ENCODE assay signal across 10 cellular contexts in the genomic region with DNA sequence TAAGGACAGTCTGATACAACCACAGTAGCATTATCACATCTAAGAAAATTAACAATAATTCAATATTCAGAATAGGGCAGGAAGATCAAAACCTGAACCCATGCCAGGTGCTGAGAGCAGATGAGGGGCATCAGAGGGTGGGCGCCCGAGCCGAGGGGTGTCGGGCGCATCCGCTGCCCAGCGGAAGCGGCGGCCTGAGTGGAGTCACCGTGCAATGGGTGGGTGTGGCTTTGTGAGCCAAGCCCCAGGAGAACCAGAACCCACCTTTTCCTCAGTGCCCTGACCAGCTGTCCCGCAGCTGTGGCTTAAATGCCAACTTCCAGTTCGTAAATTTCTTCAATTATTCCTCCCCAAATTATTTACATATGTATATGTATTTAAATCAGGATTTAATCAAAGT. TPM values are rescaled to one million over a fixed set of nuclear protein-coding genes. Genes with fewer than 3 reads are reported as not detected.
A peak's percentile ranks its signal among the peaks of the same experiment; 100 is the strongest.
DNase-seq lines count a peak whose midpoint lies in the region; ATAC-seq and TF ChIP-seq lines count a peak whose summit lies in the region.
"Had no signal": no experiment of that assay in that cellular context is flagged by ENCODE, and none has a peak within 500 bp of the region (broad histone marks: within the 10 kb centered on the region; RNA-seq: fewer than 3 reads in every experiment).

No MANE protein-coding gene starts in this region.

- H3K27ac Mint-ChIP-seq in effector memory CD8-positive, alpha-beta T cell, result peak overlapping the region; percentile 32 to 67
- peak overlapping the region; percentile 80 to 91 for H3K27ac Mint-ChIP-seq in natural killer cell treated with Interleukin-12 subunit alpha and Interleukin-12 subunit beta and Interleukin-15 and Interleukin-18, amount 100 ng/mL, for 72 hours
- H3K27ac Mint-ChIP-seq: T-helper 2 cell treated with Interferon-gamma antibody and Interleukin-4, amounts not matched to agents 5 μg/mL and 100 μg/mL, for 36 hours had no signal

- DNase-seq in AG04450 (ENCODE audit: low read depth, low spot score) (no peak), MM.1S (no peak), germinal center (ENCODE audit: low spot score) (no peak), DMS114 treated with DMSO at 0.1 percent for 48 hours (lab: John Stamatoyannopoulos, UW; ENCODE audit: unreplicated experiment) (no peak)
- no peak for DNase-seq in effector memory CD8-positive, alpha-beta T cell
- no peak for DNase-seq in natural killer cell treated with Interleukin-12 subunit alpha and Interleukin-12 subunit beta and Interleukin-15 and Interleukin-18, amount 100 ng/mL, for 72 hours (ENCODE audit: low spot score)
- DNase-seq in activated CD4-positive, CD25-positive, alpha-beta regulatory T cell treated with anti-CD3 and anti-CD28 coated beads, Interleukin-2, amount 50 U/mL, for 72 hours, result no peak
- no peak for DNase-seq in activated effector memory CD4-positive, alpha-beta T cell treated with Interleukin-2 at 50 U/mL for 16 hours
- DNase-seq: GF-D8 had no signal

- peaks cover 19% of the 10 kb centered on the region for H3K4me1 ChIP-seq in MM.1S (ENCODE audit: low read length)

- peaks cover 3% of the 10 kb centered on the region for H3K36me3 Mint-ChIP-seq in effector memory CD8-positive, alpha-beta T cell (ENCODE audit: insufficient read depth)
- H3K36me3 Mint-ChIP-seq in natural killer cell treated with Interleukin-12 subunit alpha and Interleukin-12 subunit beta and Interleukin-15 and Interleukin-18, amount 100 ng/mL, for 72 hours, result no peaks in the 10 kb centered on the region

- H3K4me1 Mint-ChIP-seq in effector memory CD8-positive, alpha-beta T cell (ENCODE audit: low read depth in 2 of 2), result peaks cover 14 to 19% of the 10 kb centered on the region in 2 donors
- H3K4me1 Mint-ChIP-seq in natural killer cell treated with Interleukin-12 subunit alpha and Interleukin-12 subunit beta and Interleukin-15 and Interleukin-18, amount 100 ng/mL, for 72 hours (ENCODE audit: low read depth in 2 of 2), result peaks cover 20 to 36% of the 10 kb centered on the region in 2 donors

- H3K27me3 ChIP-seq in AG04450 (ENCODE audit: control insufficient read depth, insufficient read depth, low read length) (peaks cover 2% of the 10 kb centered on the region), MM.1S (replicated peaks; ENCODE audit: insufficient read depth, low read length) (no peaks in the 10 kb centered on the region)

- CTCF ChIA-PET in AG04450 (lab: Charles Lee), result interaction anchor here (0.9 to 1.7 kb wide), 2 partner anchors 22 to 97 kb away, joined by 3 to 6 read pairs; no protein-coding TSS in a partner anchor

- no peak overlapping the region for H3K9ac ChIP-seq in MM.1S (ENCODE audit: low read length)

- H3K9me3 ChIP-seq in AG04450 (ENCODE audit: control insufficient read depth, insufficient read depth, low read length), result no peaks in the 10 kb centered on the region; the same call in 1 of the 2 replicates
- H3K9me3 ChIP-seq in MM.1S (replicated peaks; ENCODE audit: insufficient read depth, low read length), result no peaks in the 10 kb centered on the region

- H3K9me3 Mint-ChIP-seq in effector memory CD8-positive, alpha-beta T cell, result no peaks in the 10 kb centered on the region
- H3K9me3 Mint-ChIP-seq in natural killer cell treated with Interleukin-12 subunit alpha and Interleukin-12 subunit beta and Interleukin-15 and Interleukin-18, amount 100 ng/mL, for 72 hours, result no peaks in the 10 kb centered on the region
- H3K9me3 Mint-ChIP-seq: T-helper 2 cell treated with Interferon-gamma antibody and Interleukin-4, amounts not matched to agents 5 μg/mL and 100 μg/mL, for 36 hours had no signal

- H2AFZ ChIP-seq in MM.1S (ENCODE audit: low read length), result no peak overlapping the region

- H3K27ac ChIP-seq in AG04450 (ENCODE audit: low read depth, low read length) (no peak overlapping the region), MM.1S (ENCODE audit: low read length) (no peak overlapping the region)

- no peaks in the 10 kb centered on the region for H3K9me2 ChIP-seq in MM.1S (replicated peaks; ENCODE audit: insufficient read depth, low read length)

- peak overlapping the region; percentile 59 for H3K4me3 Mint-ChIP-seq in effector memory CD8-positive, alpha-beta T cell
- peak overlapping the region; percentile 49 for H3K4me3 Mint-ChIP-seq in natural killer cell treated with Interleukin-12 subunit alpha and Interleukin-12 subunit beta and Interleukin-15 and Interleukin-18, amount 100 ng/mL, for 72 hours

- H3K4me3 ChIP-seq in AG04450 (ENCODE audit: low read depth, low read length) (peak overlapping the region; percentile 55), MM.1S (ENCODE audit: low read length) (no peak overlapping the region)

- peaks cover 4% of the 10 kb centered on the region; the same call in 1 of the 2 replicates for H3F3A ChIP-seq in MM.1S (ENCODE audit: insufficient read depth, low read length)

- H3K79me2 ChIP-seq in MM.1S (ENCODE audit: low read length), result no peaks in the 10 kb centered on the region

- H3K27me3 Mint-ChIP-seq in effector memory CD8-positive, alpha-beta T cell, result no peaks in the 10 kb centered on the region
- H3K27me3 Mint-ChIP-seq in natural killer cell treated with Interleukin-12 subunit alpha and Interleukin-12 subunit beta and Interleukin-15 and Interleukin-18, amount 100 ng/mL, for 72 hours, result no peaks in the 10 kb centered on the region

- H3K4me2 ChIP-seq in MM.1S (ENCODE audit: low read depth, low read length), result peak overlapping the region; percentile 25; the same call in 1 of the 2 replicates

- ATAC-seq in effector memory CD8-positive, alpha-beta T cell (replicated peaks), result peak; percentile 6
- peak; percentile 60 to 63 for ATAC-seq in natural killer cell treated with Interleukin-12 subunit alpha and Interleukin-12 subunit beta and Interleukin-15 and Interleukin-18, amount 100 ng/mL, for 72 hours

- H4K20me1 ChIP-seq in MM.1S (ENCODE audit: insufficient read depth, low read length), result no peaks in the 10 kb centered on the region

- no peak for TF ChIP-seq CTCF in AG04450 (IDR thresholded peaks at IDR 0.05; ENCODE audit: low read depth, low read length)
- no peak for TF ChIP-seq CTCF in MM.1S (IDR thresholded peaks at IDR 0.05; ENCODE audit: low read length)

- POLR2A ChIA-PET in AG04450 (lab: Yijun Ruan, JAX), result interaction anchor here (1.3 kb wide), 1 partner anchor 80 kb away, joined by 4 read pairs; no protein-coding TSS in a partner anchor

- H3K36me3 ChIP-seq in MM.1S (replicated peaks; ENCODE audit: insufficient read depth, low read length), result no peaks in the 10 kb centered on the region

RNA-seq across cellular contexts. Expression of a gene that starts 1.1 kb away (rescaled TPM):
- polyA plus RNA-seq in AG04450 (2011; rRNA removed), result 1.4 and 1.9 TPM in 2 replicates
- 5.6 and 7.5 TPM in 2 replicates for polyA minus RNA-seq in AG04450 (2011; rRNA and poly(A)+ RNA removed)
- 10 to 100 TPM; 24.3 to 35.4 TPM for total RNA-seq in natural killer cell treated with Interleukin-12 subunit alpha and Interleukin-12 subunit beta and Interleukin-15 and Interleukin-18, amount 100 ng/mL, for 72 hours

RNA-seq across cellular contexts. Expression of a gene that starts 29.6 kb away (rescaled TPM):
- 4.0 and 5.5 TPM in 2 replicates for polyA plus RNA-seq in AG04450 (2011; rRNA removed)
- 6.0 and 6.8 TPM in 2 replicates for polyA minus RNA-seq in AG04450 (2011; rRNA and poly(A)+ RNA removed)
- total RNA-seq in natural killer cell treated with Interleukin-12 subunit alpha and Interleukin-12 subunit beta and Interleukin-15 and Interleukin-18, amount 100 ng/mL, for 72 hours, result 10 to 100 TPM; 26.0 to 34.2 TPM

RNA-seq across cellular contexts. Expression of a gene that starts 38.7 kb away (rescaled TPM):
- 69.2 and 77.6 TPM in 2 replicates for polyA plus RNA-seq in AG04450 (2011; rRNA removed)
- 62.2 and 73.6 TPM in 2 replicates for polyA minus RNA-seq in AG04450 (2011; rRNA and poly(A)+ RNA removed)
- total RNA-seq in natural killer cell treated with Interleukin-12 subunit alpha and Interleukin-12 subunit beta and Interleukin-15 and Interleukin-18, amount 100 ng/mL, for 72 hours, result 10 to 100 TPM; 82.8 to 87.4 TPM
